Comparison of ENCODE assay signal across 9 cellular contexts in the genomic region with DNA sequence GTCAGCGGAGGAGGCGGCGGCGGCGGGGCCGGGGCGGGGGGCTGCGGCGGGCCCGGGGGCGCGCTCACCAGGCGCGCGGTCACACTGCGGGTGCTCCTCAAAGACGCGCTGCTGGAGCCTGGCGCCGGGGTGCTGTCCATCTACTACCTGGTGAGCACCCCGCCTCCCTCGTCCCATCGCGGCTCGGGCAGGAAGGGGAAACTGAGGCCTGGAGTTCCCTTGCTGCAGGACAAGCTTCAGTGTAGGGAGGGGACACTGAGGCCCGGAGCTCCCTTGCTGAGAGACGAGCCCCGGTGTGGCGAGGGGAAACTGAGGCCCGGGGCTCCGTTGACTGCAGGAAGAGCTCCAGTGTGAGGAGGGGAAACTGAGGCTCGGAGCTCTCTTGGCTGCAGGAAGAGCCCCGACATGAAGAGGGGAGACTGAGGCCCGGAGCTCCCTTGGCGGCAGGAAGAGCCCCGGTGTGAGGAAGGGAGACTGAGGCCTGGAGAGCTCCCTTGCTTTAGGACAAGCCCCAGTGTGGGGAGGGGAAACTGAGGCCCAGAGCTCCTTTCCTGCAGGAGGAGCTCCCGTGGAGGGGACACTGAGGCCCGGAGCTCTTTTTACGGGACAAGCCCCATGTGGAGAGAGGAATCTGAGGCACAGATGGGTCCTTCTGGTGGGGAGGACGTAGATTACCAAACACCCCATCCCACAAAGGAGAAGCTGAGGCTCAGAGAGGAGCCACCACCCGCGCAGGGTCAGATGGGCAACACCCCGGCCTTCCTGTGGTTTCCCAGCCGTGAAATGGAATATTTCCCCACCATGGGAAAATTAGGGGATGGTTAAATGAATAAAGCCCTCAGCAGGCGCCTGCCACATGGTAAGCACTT. TPM values are rescaled to one million over a fixed set of nuclear protein-coding genes. Genes with fewer than 3 reads are reported as not detected.
A peak's percentile ranks its signal among the peaks of the same experiment; 100 is the strongest.
DNase-seq lines count a peak whose midpoint lies in the region; ATAC-seq, FAIRE-seq and TF ChIP-seq lines count a peak whose summit lies in the region.
"Had no signal": no experiment of that assay in that cellular context is flagged by ENCODE, and none has a peak within 500 bp of the region (broad histone marks: within the 10 kb centered on the region; RNA-seq: fewer than 3 reads in every experiment).

No MANE protein-coding gene starts in this region.

- WGBS in ectodermal cell, 2 experiments: 32 to 33% methylated on average over 45 of the region's 45 CpGs

- H3F3A ChIP-seq in neural progenitor cell (ENCODE audit: low read depth): peaks cover 24% of the 10 kb centered on the region

- CTCF ChIA-PET in CD4-positive, alpha-beta T cell (lab: Charles Lee): interaction anchor here (0.6 to 3.6 kb wide), 8 partner anchors 9 to 131 kb away, joined by 3 to 27 read pairs (median 8); partner anchors contain the start of genes SH3GL1 and YJU2

- H3K79me2 ChIP-seq in neural progenitor cell (ENCODE audit: low read depth): peaks cover 14% of the 10 kb centered on the region

- peak overlapping the region; percentile 60 for H3K4me3 Mint-ChIP-seq in CD4-positive, alpha-beta T cell
- peak overlapping the region; percentile 81 for H3K4me3 Mint-ChIP-seq in neural progenitor cell

- no peak overlapping the region for H3K27ac ChIP-seq in CD4-positive, alpha-beta T cell (ENCODE audit: low read depth, low read length)
- H3K27ac ChIP-seq in ectodermal cell (ENCODE audit: insufficient read depth, low read depth, low read length, poor library complexity, severe bottlenecking) (no peak overlapping the region), neural progenitor cell (no peak overlapping the region)

- no peak for ATAC-seq in CD4-positive, alpha-beta T cell (ENCODE audit: poor library complexity)
- no peak for ATAC-seq in GM19351 (IDR thresholded peaks at IDR 0.05; ENCODE audit: unreplicated experiment)

- H2AFZ ChIP-seq in neural progenitor cell (replicated peaks): no peak overlapping the region

- H3K27me3 Mint-ChIP-seq in CD4-positive, alpha-beta T cell: no peaks in the 10 kb centered on the region
- peaks cover 11% of the 10 kb centered on the region for H3K27me3 Mint-ChIP-seq in neural progenitor cell (ENCODE audit: insufficient read depth, low read depth)

- no peaks in the 10 kb centered on the region for H3K27me3 ChIP-seq in CD4-positive, alpha-beta T cell (ENCODE audit: control insufficient read depth, insufficient read depth, low read length)
- H3K27me3 ChIP-seq in ectodermal cell (ENCODE audit: control insufficient read depth, insufficient read depth, low read length, poor library complexity, severe bottlenecking): no peaks in the 10 kb centered on the region
- H3K27me3 ChIP-seq in neural progenitor cell: no peaks in the 10 kb centered on the region

- no peak for TF ChIP-seq CTCF in CD4-positive, alpha-beta T cell (IDR thresholded peaks at IDR 0.05)
- no peak for TF ChIP-seq CTCF in neural progenitor cell (IDR thresholded peaks at IDR 0.05)

- peak overlapping the region; percentile 75 for H3K4me3 ChIP-seq in ectodermal cell (ENCODE audit: insufficient read depth, low read depth, low read length)
- H3K4me3 ChIP-seq in neural progenitor cell: peak overlapping the region; percentile 59

- H3K36me3 ChIP-seq in ectodermal cell (ENCODE audit: control insufficient read depth, insufficient read depth, low read length) (peaks cover 15% of the 10 kb centered on the region), neural progenitor cell (no peaks in the 10 kb centered on the region)

- POLR2A ChIA-PET in CD4-positive, alpha-beta T cell (lab: Charles Lee): interaction anchor here (0.9 to 2.9 kb wide), 18 partner anchors 9 to 581 kb away, joined by 3 to 43 read pairs (median 9); partner anchors contain the start of genes CHAF1A, FSD1, HDGFL2 and SH3GL1

- H3K9me3 Mint-ChIP-seq in CD4-positive, alpha-beta T cell: no peaks in the 10 kb centered on the region
- no peaks in the 10 kb centered on the region for H3K9me3 Mint-ChIP-seq in neural progenitor cell

- DNase-seq in CD4-positive, alpha-beta T cell: no peak
- peak; percentile 43 for DNase-seq in MV-4-11 (lab: John Stamatoyannopoulos, UW)
- no peak for DNase-seq in neural progenitor cell (ENCODE audit: low spot score)
- no peak for DNase-seq in AG20443 (ENCODE audit: low spot score)
- DNase-seq in HTR-8/SVneo (ENCODE audit: insufficient read length, low spot score): no peak
- DNase-seq in GM19240 (ENCODE audit: insufficient read length, low spot score): no peak

- intact Hi-C loops in CD4-positive, alpha-beta T cell (cut with DNase I, micrococcal nuclease): loop anchor here (1.0 to 5.0 kb wide), 7 partner anchors 41 to 293 kb away; partner anchors contain the start of genes TMIGD2 (in 2 of the 2), YJU2 (in 2 of the 2), ANKRD24 (in 1 of the 2) and CHAF1A (in 1 of the 2)

- H3K4me1 ChIP-seq in ectodermal cell (ENCODE audit: control insufficient read depth, insufficient read depth, low read length) (peaks cover 6% of the 10 kb centered on the region), neural progenitor cell (peaks cover 10% of the 10 kb centered on the region)

- H3K4me2 ChIP-seq in neural progenitor cell: peak overlapping the region; percentile 84

- FAIRE-seq in HTR-8/SVneo (lab: Jason Lieb, UNC): no peak

- H3K9ac ChIP-seq in neural progenitor cell: no peak overlapping the region

- peaks cover 13% of the 10 kb centered on the region for H4K20me1 ChIP-seq in neural progenitor cell (ENCODE audit: low read depth)

- H3K4me1 Mint-ChIP-seq in CD4-positive, alpha-beta T cell (ENCODE audit: low read depth): peaks cover 25% of the 10 kb centered on the region
- peaks cover 14% of the 10 kb centered on the region for H3K4me1 Mint-ChIP-seq in neural progenitor cell

- H3K36me3 Mint-ChIP-seq in CD4-positive, alpha-beta T cell (ENCODE audit: low read depth): peaks cover 18% of the 10 kb centered on the region
- H3K36me3 Mint-ChIP-seq in neural progenitor cell: peaks cover 11% of the 10 kb centered on the region

- H3K27ac Mint-ChIP-seq in CD4-positive, alpha-beta T cell: no peak overlapping the region
- H3K27ac Mint-ChIP-seq in neural progenitor cell: no peak overlapping the region

- H3K9me3 ChIP-seq in CD4-positive, alpha-beta T cell (ENCODE audit: control insufficient read depth, low read length): no peaks in the 10 kb centered on the region
- no peaks in the 10 kb centered on the region for H3K9me3 ChIP-seq in ectodermal cell (ENCODE audit: control insufficient read depth, low read length)
- no peaks in the 10 kb centered on the region for H3K9me3 ChIP-seq in neural progenitor cell (ENCODE audit: low read depth)

RNA-seq across cellular contexts. Expression of gene MPND, which starts 0.7 kb away (rescaled TPM):
- total RNA-seq in CD4-positive, alpha-beta T cell: 10 to 100 TPM; 10.3 to 11.0 TPM
- 36.6 TPM for polyA plus RNA-seq in ectodermal cell (2013, experiment 1 of 4)
- polyA plus RNA-seq in ectodermal cell (2013, experiment 2 of 4): 42.0 TPM
- 29.8 TPM for polyA plus RNA-seq in ectodermal cell (2013, experiment 3 of 4)
- 33.9 TPM for polyA plus RNA-seq in ectodermal cell (2013, experiment 4 of 4)
- 10.6 and 30.4 TPM in 2 replicates for total RNA-seq in neural progenitor cell (ENCODE audit: low replicate concordance)

RNA-seq across cellular contexts. Expression of gene STAP2, which starts 5.5 kb away (rescaled TPM):
- total RNA-seq in CD4-positive, alpha-beta T cell: 1 to 10 TPM; 1.7 to 1.8 TPM
- polyA plus RNA-seq in ectodermal cell (2013, experiment 1 of 4): 8.5 TPM
- polyA plus RNA-seq in ectodermal cell (2013, experiment 2 of 4): 7.9 TPM
- polyA plus RNA-seq in ectodermal cell (2013, experiment 3 of 4): 8.6 TPM
- polyA plus RNA-seq in ectodermal cell (2013, experiment 4 of 4): 10.9 TPM
- total RNA-seq in neural progenitor cell (ENCODE audit: low replicate concordance): 5.7 and 6.8 TPM in 2 replicates

RNA-seq across cellular contexts. Expression of gene FSD1, which starts 39.7 kb away (rescaled TPM):
- total RNA-seq in CD4-positive, alpha-beta T cell: 1 to 10 TPM in 1 of 2 experiments, under 1 TPM in 1; 0.98 to 1.0 TPM
- polyA plus RNA-seq in ectodermal cell (2013, experiment 1 of 4): 96.8 TPM
- 88.4 TPM for polyA plus RNA-seq in ectodermal cell (2013, experiment 2 of 4)
- 76.2 TPM for polyA plus RNA-seq in ectodermal cell (2013, experiment 3 of 4)
- 73.7 TPM for polyA plus RNA-seq in ectodermal cell (2013, experiment 4 of 4)
- 48.3 and 104 TPM in 2 replicates for total RNA-seq in neural progenitor cell (ENCODE audit: low replicate concordance)

RNA-seq across cellular contexts. Expression of gene TMIGD2, which starts 41.9 kb away (rescaled TPM):
- total RNA-seq in CD4-positive, alpha-beta T cell: 10 to 100 TPM; 17.6 to 20.9 TPM
- polyA plus RNA-seq in ectodermal cell (2013, experiment 1 of 4): 0.59 TPM
- polyA plus RNA-seq in ectodermal cell (2013, experiment 2 of 4): 0.85 TPM
- 1.4 TPM for polyA plus RNA-seq in ectodermal cell (2013, experiment 3 of 4)
- 1.1 TPM for polyA plus RNA-seq in ectodermal cell (2013, experiment 4 of 4)
- total RNA-seq in neural progenitor cell (ENCODE audit: low replicate concordance): 0.19 and 1.3 TPM in 2 replicates
- total RNA-seq: dermis microvascular lymphatic vessel endothelial cell had no signal

RNA-seq across cellular contexts. Expression of gene SH3GL1, which starts 56.3 kb away (rescaled TPM):
- 10 to 100 TPM; 39.3 to 40.9 TPM for total RNA-seq in CD4-positive, alpha-beta T cell
- polyA plus RNA-seq in ectodermal cell (2013, experiment 1 of 4): 98.9 TPM
- 94.5 TPM for polyA plus RNA-seq in ectodermal cell (2013, experiment 2 of 4)
- polyA plus RNA-seq in ectodermal cell (2013, experiment 3 of 4): 83.1 TPM
- 89.3 TPM for polyA plus RNA-seq in ectodermal cell (2013, experiment 4 of 4)
- total RNA-seq in neural progenitor cell (ENCODE audit: low replicate concordance): 25.3 and 87.0 TPM in 2 replicates

Comparison
In these comparisons a context has a peak if more than half of its experiments do, and no peak if none do; other contexts are left out.
1. RNA of gene FSD1, which starts 39.7 kb away (total RNA-seq): 48.3 to 104 TPM in neural progenitor cell; 0.98 to 1.0 TPM in CD4-positive, alpha-beta T cell; every median in the first group is over 10 times any median in the second.